16 cellular contexts compared by ENCODE assay signal in genomic region chr5:66620711-66621110, GRCh38.
"Had no signal": no experiment of that assay in that cellular context is flagged by ENCODE, and none has a peak within 500 bp of the region (broad histone marks: within the 10 kb centered on the region; RNA-seq: fewer than 3 reads in every experiment).

No MANE protein-coding gene starts in this region.

- H3K36me3 ChIP-seq: esophagus squamous epithelium, left lung, right lobe of liver, thoracic aorta had no signal

- H3K4me2 ChIP-seq: smooth muscle cell had no signal

- ATAC-seq: activated CD4-positive, alpha-beta T cell treated with anti-CD3 and anti-CD28 coated beads for 36 hours; psoas muscle; right lobe of liver; T-cell had no signal

- H3K4me3 ChIP-seq: esophagus squamous epithelium, left lung, psoas muscle, right lobe of liver, smooth muscle cell, thoracic aorta had no signal

- DNase-seq: activated CD4-positive, alpha-beta T cell treated with anti-CD3 and anti-CD28 coated beads for 36 hours; activated naive CD4-positive, alpha-beta T cell treated with anti-CD3 and anti-CD28 coated beads, Interleukin-2, amount 50 U/mL, for 16 hours; central memory CD4-positive, alpha-beta T cell; cortex of kidney; effector CD4-positive, alpha-beta T cell; esophagus squamous epithelium; hypothalamus; kidney; left lung; mesenchymal stem cell; psoas muscle; right lobe of liver; T-cell; T1000 had no signal

- H3K9me3 ChIP-seq: esophagus squamous epithelium, left lung, psoas muscle, right lobe of liver, thoracic aorta had no signal

- H3K27me3 ChIP-seq: esophagus squamous epithelium, left lung, right lobe of liver had no signal

- H3K4me1 ChIP-seq: esophagus squamous epithelium, psoas muscle, right lobe of liver had no signal

- H3K27ac ChIP-seq: esophagus squamous epithelium, left lung, psoas muscle, right lobe of liver, thoracic aorta had no signal
